Comparison of ENCODE assay signal across 19 cellular contexts in genomic region chr17:79647456-79647915, GRCh38. TPM values are rescaled to one million over a fixed set of nuclear protein-coding genes. Genes with fewer than 3 reads are reported as not detected.
"Had no signal": no experiment of that assay in that cellular context is flagged by ENCODE, and none has a peak within 500 bp of the region (broad histone marks: within the 10 kb centered on the region; RNA-seq: fewer than 3 reads in every experiment).

No MANE protein-coding gene starts in this region.

- H3K36me3 ChIP-seq: esophagus squamous epithelium, heart left ventricle, left ventricle myocardium inferior, ovary, upper lobe of left lung had no signal

- H3K27ac ChIP-seq: esophagus squamous epithelium, foreskin keratinocyte, heart left ventricle, left ventricle myocardium inferior, ovary, SK-N-MC, upper lobe of left lung had no signal

- DNase-seq: activated B cell treated with CpG ODN at 0.5 μM for 24 hours; activated CD4-positive, alpha-beta T cell treated with anti-CD3 and anti-CD28 coated beads, Interleukin-2, amount 10 ng/mL, durations not matched to agents 24 days and 14 days; activated naive CD4-positive, alpha-beta T cell; activated T-cell treated with anti-CD3 and anti-CD28 coated beads, Interleukin-2, amount 50 U/mL, for 48 hours; aorta; esophagus squamous epithelium; foreskin keratinocyte; left ventricle myocardium inferior; mesendoderm; nephron progenitor cell; retina; small intestine; upper lobe of left lung had no signal

- H3K9me3 ChIP-seq: esophagus squamous epithelium, heart left ventricle, left ventricle myocardium inferior, ovary, upper lobe of left lung had no signal

- H3K27me3 ChIP-seq: ovary, upper lobe of left lung had no signal

- H3K4me3 ChIP-seq: esophagus squamous epithelium, heart left ventricle, left ventricle myocardium inferior, ovary, SK-N-MC, upper lobe of left lung had no signal

- H3K4me1 ChIP-seq: esophagus squamous epithelium, foreskin keratinocyte, heart left ventricle, left ventricle myocardium inferior, upper lobe of left lung had no signal

RNA-seq across cellular contexts. Expression of gene RBFOX3, which starts 36.6 kb away (rescaled TPM):
- total RNA-seq: activated CD4-positive, alpha-beta T cell treated with anti-CD3 and anti-CD28 coated beads, Interleukin-2, amount 10 ng/mL, durations not matched to agents 24 days and 14 days; chondrocyte; foreskin keratinocyte; heart left ventricle; left ventricle myocardium inferior; subcutaneous adipose tissue; T-helper 1 cell treated with Interleukin-12 subunit alpha and Interleukin-12 subunit beta and Interleukin-4 antibody, amounts not matched to agents 30 ng/mL and 1 ng/mL, for 36 hours had no signal
- polyA plus RNA-seq: foreskin keratinocyte, heart left ventricle had no signal
